Comparison of ENCODE assay signal across 8 cellular contexts in genomic region chr1:154608522-154609294, GRCh38. TPM values are rescaled to one million over a fixed set of nuclear protein-coding genes. Genes with fewer than 3 reads are reported as not detected.
DNase-seq lines count a peak whose midpoint lies in the region; ATAC-seq and TF ChIP-seq lines count a peak whose summit lies in the region.

No MANE protein-coding gene starts in this region.

- peak overlapping the region; percentile 93 for H3K4me3 Mint-ChIP-seq in activated naive CD8-positive, alpha-beta T cell treated with anti-CD3 and anti-CD28 coated beads, Interleukin-2, amount 50 U/mL, for 24 hours

- peaks cover 73% of the 10 kb centered on the region for H3K4me1 Mint-ChIP-seq in activated naive CD8-positive, alpha-beta T cell treated with anti-CD3 and anti-CD28 coated beads, Interleukin-2, amount 50 U/mL, for 24 hours

- H3K9me3 Mint-ChIP-seq in activated naive CD8-positive, alpha-beta T cell treated with anti-CD3 and anti-CD28 coated beads, Interleukin-2, amount 50 U/mL, for 24 hours, result no peaks in the 10 kb centered on the region

- no peaks in the 10 kb centered on the region for H3K9me3 ChIP-seq in RWPE2 (ENCODE audit: severe bottlenecking)

- peak overlapping the region; percentile 74 for H3K4me3 ChIP-seq in RWPE2 (ENCODE audit: severe bottlenecking)

- no peaks in the 10 kb centered on the region for H3K27me3 ChIP-seq in RWPE2 (ENCODE audit: insufficient read depth, poor library complexity, severe bottlenecking)

- TF ChIP-seq CTCF in RWPE2 (IDR thresholded peaks at IDR 0.05; ENCODE audit: poor library complexity, severe bottlenecking), result no peak

- peaks cover 5% of the 10 kb centered on the region for H3K4me1 ChIP-seq in RWPE2 (ENCODE audit: insufficient read depth, poor library complexity, severe bottlenecking)

- H3K27ac ChIP-seq in RWPE2 (ENCODE audit: poor library complexity, severe bottlenecking), result peak overlapping the region; percentile 82

- peak; percentile 18; the same call in 1 of the 3 replicates for ATAC-seq in RWPE2 (ENCODE audit: low read depth)
- ATAC-seq in activated naive CD8-positive, alpha-beta T cell treated with anti-CD3 and anti-CD28 coated beads, Interleukin-2, amount 50 U/mL, for 24 hours, result no peak
- ATAC-seq in Right ventricle myocardium superior (ENCODE audit: poor library complexity), result peak; percentile 67
- ATAC-seq in GM21737 (IDR thresholded peaks at IDR 0.05; ENCODE audit: unreplicated experiment), result no peak
- no peak for ATAC-seq in GM18519 (IDR thresholded peaks at IDR 0.05; ENCODE audit: low FRiP score, unreplicated experiment)

- peak overlapping the region; percentile 98 for H3K27ac Mint-ChIP-seq in activated naive CD8-positive, alpha-beta T cell treated with anti-CD3 and anti-CD28 coated beads, Interleukin-2, amount 50 U/mL, for 24 hours

- H3K36me3 Mint-ChIP-seq in activated naive CD8-positive, alpha-beta T cell treated with anti-CD3 and anti-CD28 coated beads, Interleukin-2, amount 50 U/mL, for 24 hours (ENCODE audit: low read depth), result peaks cover 17% of the 10 kb centered on the region

- DNase-seq in DMS 273 treated with DMSO at 0.1 percent for 48 hours (lab: John Stamatoyannopoulos, UW) (peak; percentile 49), HuH-7.5 (ENCODE audit: low spot score) (peak; percentile 36), RWPE2 (ENCODE audit: low spot score) (no peak), Right ventricle myocardium superior (peak; percentile 58), occipital lobe (lab: John Stamatoyannopoulos, UW) (peak; percentile 34)
- DNase-seq in activated naive CD8-positive, alpha-beta T cell treated with anti-CD3 and anti-CD28 coated beads, Interleukin-2, amount 50 U/mL, for 24 hours, result peak; percentile 37

- peaks cover 11% of the 10 kb centered on the region for H3K36me3 ChIP-seq in RWPE2 (ENCODE audit: low read depth)

- no peaks in the 10 kb centered on the region for H3K27me3 Mint-ChIP-seq in activated naive CD8-positive, alpha-beta T cell treated with anti-CD3 and anti-CD28 coated beads, Interleukin-2, amount 50 U/mL, for 24 hours

- intact Hi-C loops in Right ventricle myocardium superior (cut with DNase I), result no loop called here

RNA-seq across cellular contexts. Expression of gene ADAR, which starts 0.7 kb away (rescaled TPM):
- total RNA-seq in Right ventricle myocardium superior (48.1 TPM), occipital lobe (59.1 TPM)

RNA-seq across cellular contexts. Expression of gene CHRNB2, which starts 41.1 kb away (rescaled TPM):
- total RNA-seq in Right ventricle myocardium superior (not detected), occipital lobe (20.4 TPM)

RNA-seq across cellular contexts. Expression of gene UBE2Q1, which starts 50.2 kb away (rescaled TPM):
- total RNA-seq in Right ventricle myocardium superior (46.6 TPM), occipital lobe (20.6 TPM)

Comparison
In these comparisons a context has a peak if more than half of its experiments do, and no peak if none do; other contexts are left out.
1. ATAC-seq: peak in RWPE2 (single experiment) and Right ventricle myocardium superior (single experiment); none in activated naive CD8-positive, alpha-beta T cell treated with anti-CD3 and anti-CD28 coated beads, Interleukin-2, amount 50 U/mL, for 24 hours (single experiment), GM21737 (single experiment) and GM18519 (single experiment).
2. RNA of gene CHRNB2, which starts 41.1 kb away (total RNA-seq): 20.4 TPM in occipital lobe (single experiment); not detected in Right ventricle myocardium superior (single experiment); every median in the first group is over 10 times any median in the second.